In the genomic region with DNA sequence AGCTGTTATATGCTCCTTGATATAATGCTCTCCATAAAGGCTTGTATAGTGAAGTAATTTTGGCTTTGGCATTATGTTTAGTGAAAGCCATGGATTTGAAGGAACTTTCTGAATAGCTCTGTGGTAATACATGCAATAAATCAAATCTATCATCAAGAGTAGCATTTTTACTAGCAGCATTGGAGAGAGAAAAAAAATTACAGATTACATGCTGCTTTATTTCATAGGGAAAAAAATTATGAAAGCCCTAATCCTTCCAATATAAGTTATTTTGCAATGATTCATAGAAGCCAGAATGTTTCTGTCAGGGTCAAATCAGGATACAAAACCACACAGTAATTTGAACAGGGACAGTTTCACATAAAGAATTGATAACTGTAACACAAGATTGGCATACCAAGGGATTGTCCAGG, we compare ENCODE assay signal across 15 cellular contexts.
"Had no signal": no experiment of that assay in that cellular context is flagged by ENCODE, and none has a peak within 500 bp of the region (broad histone marks: within the 10 kb centered on the region; RNA-seq: fewer than 3 reads in every experiment).

No MANE protein-coding gene starts in this region.

- H3K4me1 ChIP-seq: parathyroid adenoma had no signal

- ATAC-seq: activated naive CD4-positive, alpha-beta T cell treated with anti-CD3 and anti-CD28 coated beads, Interleukin-2, amount 50 U/mL, for 72 hours; activated T-cell treated with anti-CD3 and anti-CD28 coated beads, Interleukin-2, amount 50 U/mL, for 4 hours; left cardiac atrium; naive thymus-derived CD4-positive, alpha-beta T cell; stimulated activated naive B cell treated with anti-CD40 and anti-IgM and Interleukin-4, amounts not matched to agents 10 μg/mL and 1 μg/mL and 100 μg/mL, for 72 hours had no signal

- DNase-seq: activated CD4-positive, alpha-beta T cell treated with anti-CD3 and anti-CD28 coated beads for 1 hour; activated CD4-positive, alpha-beta T cell treated with anti-CD3 and anti-CD28 coated beads, Interleukin-2, amount 50 U/mL, for 48 hours; activated effector memory CD4-positive, alpha-beta T cell treated with anti-CD3 and anti-CD28 coated beads, Interleukin-2, amount 50 U/mL, for 16 hours; activated T-cell treated with anti-CD3 and anti-CD28 coated beads, Interleukin-2, amount 50 U/mL, for 4 hours; anterior cingulate cortex; hypothalamus; left cardiac atrium; naive thymus-derived CD4-positive, alpha-beta T cell; retina; stimulated activated naive B cell treated with anti-CD40 and anti-IgM and Interleukin-4, amounts not matched to agents 10 μg/mL and 1 μg/mL and 100 μg/mL, for 72 hours; substantia nigra; SW 1271 had no signal

- H3K27ac ChIP-seq: parathyroid adenoma had no signal

- H3K4me3 ChIP-seq: smooth muscle cell had no signal
